Comparison of ENCODE assay signal across 16 cellular contexts in genomic region chr4:113495790-113496189, GRCh38.
DNase-seq lines count a peak whose midpoint lies in the region; ATAC-seq and TF ChIP-seq lines count a peak whose summit lies in the region.
"Had no signal": no experiment of that assay in that cellular context is flagged by ENCODE, and none has a peak within 500 bp of the region (broad histone marks: within the 10 kb centered on the region; RNA-seq: fewer than 3 reads in every experiment).

No MANE protein-coding gene starts in this region.

- H3K79me1 ChIP-seq in IMR-90 (ENCODE audit: low read depth in 1 of 2, low read length in 2 of 2): peaks cover 0 to 4% of the 10 kb centered on the region in 2 experiments; a peak in 3 of 4 replicates

- BruUV-seq in IMR-90 (replicated peaks; lab: Mats Ljungman, UMichigan): no TSS peak

- TF ChIP-seq CTCF in HEK293 (tag by site-specific recombination; IDR thresholded peaks at IDR 0.05) (no peak), IMR-90 (conservative IDR thresholded peaks at IDR 0.05; ENCODE audit: low read depth, low read length) (no peak), nephron progenitor cell (IDR thresholded peaks at IDR 0.05) (no peak), glutamatergic neuron (IDR thresholded peaks at IDR 0.05; ENCODE audit: partially characterized antibody, unreplicated experiment) (no peak)

- H3K4me1 Mint-ChIP-seq in nephron progenitor cell: peaks cover 9% of the 10 kb centered on the region
- peaks cover 2% of the 10 kb centered on the region for H3K4me1 Mint-ChIP-seq in glutamatergic neuron (ENCODE audit: low read depth, unreplicated experiment)
- H3K4me1 Mint-ChIP-seq: CD4-positive, alpha-beta memory T cell had no signal

- H2BK120ac ChIP-seq in IMR-90 (ENCODE audit: low read depth, low read length): no peak overlapping the region

- no peak overlapping the region for H4K8ac ChIP-seq in IMR-90 (ENCODE audit: low read depth in 2 of 2, low read length in 2 of 2)

- H2AK9ac ChIP-seq in IMR-90 (replicated peaks; ENCODE audit: low read depth, low read length, poor library complexity): no peak overlapping the region

- H3K27me3 ChIP-seq in IMR-90 (ENCODE audit: control insufficient read depth, insufficient read depth, low read length): no peaks in the 10 kb centered on the region
- H3K27me3 ChIP-seq: BE2C had no signal

- no peaks in the 10 kb centered on the region for H4K20me1 ChIP-seq in IMR-90 (ENCODE audit: insufficient read depth, low read length)

- H3K4me3 Mint-ChIP-seq in nephron progenitor cell (no peak overlapping the region), glutamatergic neuron (ENCODE audit: unreplicated experiment) (no peak overlapping the region)
- H3K4me3 Mint-ChIP-seq: CD4-positive, alpha-beta memory T cell; HFFc6 had no signal

- no peak overlapping the region for H2BK5ac ChIP-seq in IMR-90 (ENCODE audit: low read depth, low read length, poor library complexity, severe bottlenecking)

- H3K14ac ChIP-seq in IMR-90 (replicated peaks; ENCODE audit: low read depth, low read length): 0 out of 2 replicates have a peak overlapping the region, but pooled peaks have one; percentile 51

- no peak for TF ChIP-seq RAD21 in IMR-90 (IDR thresholded peaks at IDR 0.05; ENCODE audit: low read length)

- H2AK5ac ChIP-seq in IMR-90 (ENCODE audit: low read depth, low read length): no peak overlapping the region

- no peak overlapping the region for H2BK20ac ChIP-seq in IMR-90 (ENCODE audit: low read depth, low read length)

- H3K4me1 ChIP-seq in HEK293 (ENCODE audit: control insufficient read depth, insufficient read depth, low read length): no peaks in the 10 kb centered on the region; the same call in 1 of the 2 replicates
- H3K4me1 ChIP-seq in IMR-90 (ENCODE audit: control insufficient read depth, insufficient read depth, low read length): no peaks in the 10 kb centered on the region; the same call in 1 of the 2 replicates
- H3K4me1 ChIP-seq: A549, BE2C, HAP-1 had no signal

- no peak overlapping the region for H2AFZ ChIP-seq in IMR-90 (replicated peaks; ENCODE audit: low read length, poor library complexity)

- dilution Hi-C loops in IMR-90 (cut with HindIII; ENCODE audit: low sequenced_read_pairs, unreplicated experiment): no loop called here

- H3K23ac ChIP-seq in IMR-90 (ENCODE audit: low read depth, low read length): no peak overlapping the region

- no peak overlapping the region for H3K4me3 ChIP-seq in HEK293 (ENCODE audit: low read depth, low read length)
- no peak overlapping the region for H3K4me3 ChIP-seq in IMR-90 (ENCODE audit: insufficient read depth, low read depth, low read length)
- H3K4me3 ChIP-seq: A549, HAP-1 had no signal

- no peak for DNase-seq in Right ventricle myocardium superior
- no peak for DNase-seq in cardiac septum (ENCODE audit: low spot score)
- no peak for DNase-seq in IMR-90
- DNase-seq in nephron progenitor cell: no peak
- no peak for DNase-seq in glutamatergic neuron
- DNase-seq: BE2C; CD4-positive, alpha-beta memory T cell; DMS153; DMS79 treated with DMSO at 0.1 percent for 48 hours; EL; HFFc6 had no signal

- H3K27ac ChIP-seq in HEK293 (ENCODE audit: extremely low read depth, low read depth, low read length) (no peak overlapping the region), IMR-90 (ENCODE audit: insufficient read depth, low read length) (no peak overlapping the region)
- H3K27ac ChIP-seq: A549, C4-2B had no signal

- TF ChIP-seq POLR2A in IMR-90 (IDR thresholded peaks at IDR 0.05; ENCODE audit: low read depth, low read length): no peak

- no peak overlapping the region for H3K4me2 ChIP-seq in IMR-90 (ENCODE audit: low read depth, low read length)
- H3K4me2 ChIP-seq: A549 had no signal

- no peak overlapping the region for H3K18ac ChIP-seq in IMR-90 (ENCODE audit: low read depth, low read length)

- H3K4ac ChIP-seq in IMR-90 (ENCODE audit: low read depth, low read length): no peak overlapping the region

- H3K27ac Mint-ChIP-seq in nephron progenitor cell: peak overlapping the region; percentile 84
- no peak overlapping the region for H3K27ac Mint-ChIP-seq in glutamatergic neuron (ENCODE audit: unreplicated experiment)
- H3K27ac Mint-ChIP-seq: CD4-positive, alpha-beta memory T cell; HFFc6 had no signal

- POLR2A ChIA-PET in HEK293 (lab: Yijun Ruan, JAX) (no interaction called here), IMR-90 (lab: Charles Lee; ENCODE audit: unreplicated experiment) (no interaction called here)

- H3K36me3 ChIP-seq in HEK293 (ENCODE audit: control insufficient read depth in 2 of 2, insufficient read depth in 1 of 2, low read length in 2 of 2) (peaks cover 0 to 6% of the 10 kb centered on the region in 2 experiments; a peak in 1 of 3 replicates), IMR-90 (ENCODE audit: control insufficient read depth, insufficient read depth, low read length) (peaks cover 11% of the 10 kb centered on the region)
- H3K36me3 ChIP-seq: BE2C had no signal

- in situ Hi-C loops in IMR-90 (cut with MboI; ENCODE audit: low sequenced_read_pairs): no loop called here

- no peak overlapping the region for H3K56ac ChIP-seq in IMR-90 (ENCODE audit: extremely low read depth, insufficient read depth, low read length)

- no peak overlapping the region for H4K5ac ChIP-seq in IMR-90 (ENCODE audit: low read depth, low read length)

- H3K9me1 ChIP-seq in IMR-90 (ENCODE audit: insufficient read depth, low read length): peaks cover 6% of the 10 kb centered on the region; the same call in 1 of the 2 replicates

- no peak overlapping the region for H3K9ac ChIP-seq in IMR-90 (ENCODE audit: low read depth, low read length)

- CTCF ChIA-PET in HEK293 (lab: Yijun Ruan, JAX) (interaction anchor here (0.6 kb wide), 1 partner anchor 129 kb away, joined by 3 read pairs; no protein-coding TSS in a partner anchor), IMR-90 (lab: Yijun Ruan, JAX) (no interaction called here)

- WGBS in IMR-90 (ENCODE audit: extremely low coverage in 2 of 2, insufficient read length in 1 of 2), 2 experiments: no CpG with 5 or more reads among the region's 6 CpGs

- no peak overlapping the region for H4K91ac ChIP-seq in IMR-90 (ENCODE audit: insufficient read depth, low read depth, low read length)

- ATAC-seq in Right ventricle myocardium superior (ENCODE audit: poor library complexity) (peak; percentile 15), IMR-90 (ENCODE audit: low read depth) (no peak), GM21360 (IDR thresholded peaks at IDR 0.05; ENCODE audit: unreplicated experiment) (no peak)
- ATAC-seq: A549 had no signal

- H3K9me3 Mint-ChIP-seq in nephron progenitor cell: peaks cover 27% of the 10 kb centered on the region
- peaks cover 2% of the 10 kb centered on the region for H3K9me3 Mint-ChIP-seq in glutamatergic neuron (ENCODE audit: unreplicated experiment)

- H3K9me3 ChIP-seq in HEK293 (ENCODE audit: control insufficient read depth, insufficient read depth, low read depth, low read length) (no peaks in the 10 kb centered on the region), IMR-90 (ENCODE audit: control insufficient read depth, insufficient read depth, low read length) (no peaks in the 10 kb centered on the region)
- H3K9me3 ChIP-seq: A549, BE2C, HAP-1 had no signal

- H3K27me3 Mint-ChIP-seq in nephron progenitor cell (ENCODE audit: low read depth, poor library complexity) (no peaks in the 10 kb centered on the region), glutamatergic neuron (ENCODE audit: unreplicated experiment) (no peaks in the 10 kb centered on the region)
- H3K27me3 Mint-ChIP-seq: CD4-positive, alpha-beta memory T cell had no signal

- intact Hi-C loops in Right ventricle myocardium superior (cut with DNase I): no loop called here
- intact Hi-C loops in cardiac septum (cut with DNase I): no loop called here
- intact Hi-C loops in IMR-90 (cut with micrococcal nuclease): loop anchor here (2.0 kb wide), 1 partner anchor 13 kb away; no protein-coding TSS in a partner anchor

- no peak overlapping the region for H2BK15ac ChIP-seq in IMR-90 (ENCODE audit: low read depth, low read length)

- H3K36me3 Mint-ChIP-seq in nephron progenitor cell (ENCODE audit: low read depth) (peaks cover 38% of the 10 kb centered on the region), glutamatergic neuron (ENCODE audit: unreplicated experiment) (peaks cover 12% of the 10 kb centered on the region)

TF ChIP-seq in HEK293, 187 proteins besides CTCF, POLR2A, EP300 and RAD21 (continues in another document):
- TF ChIP-seq SCRT1 (tag by site-specific recombination; IDR thresholded peaks at IDR 0.05; ENCODE audit: borderline replicate concordance) (peak; percentile 68), HIC1 (tag by site-specific recombination; IDR thresholded peaks at IDR 0.05) (no peak)

TF ChIP-seq in IMR-90, 13 proteins besides CTCF, POLR2A, EP300 and RAD21 (continues in another document):
- TF ChIP-seq RCOR1 (IDR thresholded peaks at IDR 0.05; ENCODE audit: insufficient replicate concordance, low read length) (no peak), ELK1 (IDR thresholded peaks at IDR 0.05; ENCODE audit: borderline replicate concordance, low read depth, low read length) (no peak), CEBPB (IDR thresholded peaks at IDR 0.05; ENCODE audit: low read depth, low read length) (no peak), BHLHE40 (IDR thresholded peaks at IDR 0.05; ENCODE audit: low read depth, low read length) (no peak), CHD1 (IDR thresholded peaks at IDR 0.05; ENCODE audit: low read depth, low read length) (no peak), SMC3 (IDR thresholded peaks at IDR 0.05; ENCODE audit: low read depth, low read length) (no peak), FOS (IDR thresholded peaks at IDR 0.05; ENCODE audit: low read depth, low read length) (no peak), RFX5 (IDR thresholded peaks at IDR 0.05; ENCODE audit: low read depth, low read length) (no peak), NFE2L2 (IDR thresholded peaks at IDR 0.05; ENCODE audit: low read depth, low read length) (no peak), MXI1 (IDR thresholded peaks at IDR 0.05; ENCODE audit: borderline replicate concordance, low read depth, low read length) (no peak), MAFK (IDR thresholded peaks at IDR 0.05; ENCODE audit: low read depth, low read length) (no peak), MAZ (IDR thresholded peaks at IDR 0.05; ENCODE audit: borderline replicate concordance, low read depth, low read length) (no peak)
